ENCODE assay signal across 8 cellular contexts in the genomic region with DNA sequence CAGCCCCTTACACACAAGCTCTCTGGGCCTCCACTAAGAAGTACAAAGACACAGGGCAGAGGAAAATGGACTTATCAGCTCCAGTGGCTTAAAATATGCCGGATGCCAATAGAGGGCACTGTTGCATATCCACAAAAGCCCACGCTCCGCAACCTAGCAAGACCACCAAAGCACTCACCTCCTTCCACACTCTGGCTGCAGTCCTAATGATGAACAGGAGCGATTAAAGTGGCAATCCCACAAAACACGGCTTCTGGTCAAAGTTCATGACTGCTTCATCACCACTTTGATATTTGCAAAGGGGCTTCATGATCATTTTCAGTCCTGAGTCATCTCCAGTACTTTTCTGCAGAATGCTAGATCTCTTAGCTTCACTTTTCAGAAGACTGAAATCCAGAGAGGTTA.
DNase-seq lines count a peak whose midpoint lies in the region; ATAC-seq, FAIRE-seq and TF ChIP-seq lines count a peak whose summit lies in the region.

No MANE protein-coding gene starts in this region.

- H3K27ac ChIP-seq in kidney (ENCODE audit: low read depth in 2 of 2, low read length in 2 of 2): no peak overlapping the region
- no peak overlapping the region for H3K27ac ChIP-seq in upper lobe of right lung
- no peak overlapping the region for H3K27ac ChIP-seq in prostate gland

- H3K27me3 ChIP-seq in upper lobe of right lung: no peaks in the 10 kb centered on the region
- no peaks in the 10 kb centered on the region for H3K27me3 ChIP-seq in prostate gland (replicated peaks; ENCODE audit: insufficient read depth)

- H3K4me1 ChIP-seq in kidney (ENCODE audit: control insufficient read depth in 1 of 2, insufficient read depth in 1 of 2, low read depth in 1 of 2, low read length in 2 of 2) (peaks cover 0 to 5% of the 10 kb centered on the region in 2 donors), upper lobe of right lung (peaks cover 12% of the 10 kb centered on the region), prostate gland (replicated peaks) (no peaks in the 10 kb centered on the region)

- H3K4me3 ChIP-seq in LNCaP clone FGC (ENCODE audit: low read depth, low read length): no peak overlapping the region
- H3K4me3 ChIP-seq in kidney (ENCODE audit: low read length in 2 of 2): no peak overlapping the region
- no peak overlapping the region for H3K4me3 ChIP-seq in upper lobe of right lung
- H3K4me3 ChIP-seq in prostate gland: no peak overlapping the region

- DNase-seq in NCI-H1436 (lab: John Stamatoyannopoulos, UW) (peak; percentile 32), NCI-H1436 treated with DMSO at 0.1 percent for 48 hours (lab: John Stamatoyannopoulos, UW) (no peak), LNCaP clone FGC (ENCODE audit: low read depth) (peak; percentile 2), amniotic epithelial cell (ENCODE audit: low read depth) (peak; percentile 63), kidney (no peak), upper lobe of right lung (no peak), prostate gland (ENCODE audit: low spot score) (no peak)

- no peak for FAIRE-seq in kidney (lab: Jason Lieb, UNC)

- peak; percentile 72 for TF ChIP-seq CTCF in LNCaP clone FGC (IDR thresholded peaks at IDR 0.05; ENCODE audit: control insufficient read depth, extremely low read depth, insufficient read depth)
- peak; percentile 43 for TF ChIP-seq CTCF in kidney (IDR thresholded peaks at IDR 0.05; ENCODE audit: borderline replicate concordance, extremely low read depth, insufficient read depth)
- TF ChIP-seq CTCF in upper lobe of right lung (IDR thresholded peaks at IDR 0.05): peak; percentile 57
- peak in 1 of 4 experiments; percentile 23 for TF ChIP-seq CTCF in prostate gland (IDR thresholded peaks at IDR 0.05)

- H3K36me3 ChIP-seq in kidney (ENCODE audit: control insufficient read depth in 1 of 2, insufficient read depth in 2 of 2, low read length in 2 of 2) (no peaks in the 10 kb centered on the region), upper lobe of right lung (no peaks in the 10 kb centered on the region), prostate gland (no peaks in the 10 kb centered on the region)

- intact Hi-C loops in kidney (cut with DNase I) (no loop called here), upper lobe of right lung (cut with DNase I) (no loop called here), prostate gland (cut with DNase I) (no loop called here)

- TF ChIP-seq POLR2A in prostate gland (IDR thresholded peaks at IDR 0.05): no peak

- no peaks in the 10 kb centered on the region for H3K9me3 ChIP-seq in kidney (ENCODE audit: control insufficient read depth in 1 of 2, low read length in 2 of 2)
- no peaks in the 10 kb centered on the region for H3K9me3 ChIP-seq in upper lobe of right lung
- no peaks in the 10 kb centered on the region for H3K9me3 ChIP-seq in prostate gland

- ATAC-seq in upper lobe of right lung (peak; percentile 40), HG02798 (IDR thresholded peaks at IDR 0.05; ENCODE audit: poor library complexity, unreplicated experiment) (no peak)

- 41% methylated on average over 5 of the region's 5 CpGs for WGBS in prostate gland

- no peak overlapping the region for H3K9ac ChIP-seq in kidney (ENCODE audit: low read length in 2 of 2)

Comparison
In these comparisons a context has a peak if more than half of its experiments do, and no peak if none do; other contexts are left out.
1. DNase-seq: peak in NCI-H1436 (single experiment), LNCaP clone FGC (single experiment) and amniotic epithelial cell (single experiment); none in NCI-H1436 treated with DMSO at 0.1 percent for 48 hours (single experiment), kidney (single experiment), upper lobe of right lung (single experiment) and prostate gland (single experiment).